2 cellular contexts compared by ENCODE assay signal in genomic region chr1:192130865-192131264, GRCh38. TPM values are rescaled to one million over a fixed set of nuclear protein-coding genes. Genes with fewer than 3 reads are reported as not detected.
"Had no signal": no experiment of that assay in that cellular context is flagged by ENCODE, and none has a peak within 500 bp of the region (broad histone marks: within the 10 kb centered on the region; RNA-seq: fewer than 3 reads in every experiment).

No MANE protein-coding gene starts in this region.

RNA-seq across cellular contexts. Expression of gene RGS18, which starts 27.4 kb away (rescaled TPM):
- total RNA-seq: G401, GM12878 had no signal
- polyA plus RNA-seq: GM12878 had no signal
